Comparison of ENCODE assay signal across 12 cellular contexts in the genomic region with DNA sequence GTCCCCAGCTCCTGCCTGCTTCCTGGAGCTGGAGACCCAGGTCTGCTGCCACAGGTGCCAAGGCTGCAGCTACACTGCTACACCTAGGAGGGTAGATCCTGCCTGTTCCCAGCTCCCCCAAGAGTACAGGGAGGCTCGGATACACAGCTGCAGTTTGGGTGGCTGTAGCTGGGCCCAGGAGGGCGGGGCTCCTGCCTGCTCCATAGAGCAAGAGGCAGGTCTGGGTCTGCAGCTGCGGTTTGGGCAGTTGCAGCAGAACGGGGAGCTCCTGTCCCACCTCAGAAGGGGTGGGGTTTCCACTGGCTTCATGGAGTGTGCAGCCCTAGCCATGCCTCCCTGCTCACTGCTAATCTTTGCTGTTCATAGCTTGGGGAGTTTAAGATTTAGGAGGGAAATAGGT.
"Had no signal": no experiment of that assay in that cellular context is flagged by ENCODE, and none has a peak within 500 bp of the region (broad histone marks: within the 10 kb centered on the region; RNA-seq: fewer than 3 reads in every experiment).

No MANE protein-coding gene starts in this region.

- H3K4me3 ChIP-seq: gastroesophageal sphincter, lung, upper lobe of left lung had no signal

- H3K36me3 ChIP-seq: gastroesophageal sphincter, upper lobe of left lung had no signal

- H3K36me3 Mint-ChIP-seq: activated naive CD8-positive, alpha-beta T cell treated with anti-CD3 and anti-CD28 coated beads for 36 hours; natural killer cell treated with Interleukin-12 subunit alpha and Interleukin-12 subunit beta and Interleukin-15 and Interleukin-18, amount 100 ng/mL, for 72 hours had no signal

- H3K4me1 Mint-ChIP-seq: activated naive CD8-positive, alpha-beta T cell treated with anti-CD3 and anti-CD28 coated beads for 36 hours had no signal

- H3K4me3 Mint-ChIP-seq: activated naive CD8-positive, alpha-beta T cell treated with anti-CD3 and anti-CD28 coated beads for 36 hours; natural killer cell treated with Interleukin-12 subunit alpha and Interleukin-12 subunit beta and Interleukin-15 and Interleukin-18, amount 100 ng/mL, for 72 hours had no signal

- H3K27ac ChIP-seq: gastroesophageal sphincter, upper lobe of left lung had no signal

- H3K27me3 ChIP-seq: gastroesophageal sphincter, upper lobe of left lung had no signal

- ATAC-seq: gastroesophageal sphincter; SK-N-SH treated with all-trans-retinoic acid at 6 μM for 48 hours; stimulated activated naive CD8-positive, alpha-beta T cell treated with anti-CD3 and anti-CD28 coated beads, Interleukin-15, Interleukin-2, amounts not matched to agents 100 U/mL and 50 U/mL, for 24 hours had no signal

- H3K9me3 ChIP-seq: gastroesophageal sphincter, upper lobe of left lung had no signal

- DNase-seq: activated CD4-positive, CD25-positive, alpha-beta regulatory T cell; activated effector memory CD4-positive, alpha-beta T cell treated with anti-CD3 and anti-CD28 coated beads, Interleukin-2, amount 50 U/mL, for 16 hours; activated naive CD8-positive, alpha-beta T cell treated with anti-CD3 and anti-CD28 coated beads for 36 hours; activated T-cell treated with anti-CD3 and anti-CD28 coated beads, Interleukin-2, amount 50 U/mL, for 1 hour; stimulated activated CD4-positive, alpha-beta T cell treated with anti-CD3 and anti-CD28 coated beads, Interleukin-2, amount 100 ng/mL, for 48 hours; stimulated activated naive CD8-positive, alpha-beta T cell treated with anti-CD3 and anti-CD28 coated beads, Interleukin-15, Interleukin-2, amounts not matched to agents 100 U/mL and 50 U/mL, for 24 hours; T-helper 2 cell had no signal

- H3K9me3 Mint-ChIP-seq: natural killer cell treated with Interleukin-12 subunit alpha and Interleukin-12 subunit beta and Interleukin-15 and Interleukin-18, amount 100 ng/mL, for 72 hours had no signal

- H3K27me3 Mint-ChIP-seq: activated naive CD8-positive, alpha-beta T cell treated with anti-CD3 and anti-CD28 coated beads for 36 hours; natural killer cell treated with Interleukin-12 subunit alpha and Interleukin-12 subunit beta and Interleukin-15 and Interleukin-18, amount 100 ng/mL, for 72 hours had no signal

- H3K27ac Mint-ChIP-seq: activated naive CD8-positive, alpha-beta T cell treated with anti-CD3 and anti-CD28 coated beads for 36 hours; natural killer cell treated with Interleukin-12 subunit alpha and Interleukin-12 subunit beta and Interleukin-15 and Interleukin-18, amount 100 ng/mL, for 72 hours had no signal
